ENCODE assay signal across 8 cellular contexts in the genomic region with DNA sequence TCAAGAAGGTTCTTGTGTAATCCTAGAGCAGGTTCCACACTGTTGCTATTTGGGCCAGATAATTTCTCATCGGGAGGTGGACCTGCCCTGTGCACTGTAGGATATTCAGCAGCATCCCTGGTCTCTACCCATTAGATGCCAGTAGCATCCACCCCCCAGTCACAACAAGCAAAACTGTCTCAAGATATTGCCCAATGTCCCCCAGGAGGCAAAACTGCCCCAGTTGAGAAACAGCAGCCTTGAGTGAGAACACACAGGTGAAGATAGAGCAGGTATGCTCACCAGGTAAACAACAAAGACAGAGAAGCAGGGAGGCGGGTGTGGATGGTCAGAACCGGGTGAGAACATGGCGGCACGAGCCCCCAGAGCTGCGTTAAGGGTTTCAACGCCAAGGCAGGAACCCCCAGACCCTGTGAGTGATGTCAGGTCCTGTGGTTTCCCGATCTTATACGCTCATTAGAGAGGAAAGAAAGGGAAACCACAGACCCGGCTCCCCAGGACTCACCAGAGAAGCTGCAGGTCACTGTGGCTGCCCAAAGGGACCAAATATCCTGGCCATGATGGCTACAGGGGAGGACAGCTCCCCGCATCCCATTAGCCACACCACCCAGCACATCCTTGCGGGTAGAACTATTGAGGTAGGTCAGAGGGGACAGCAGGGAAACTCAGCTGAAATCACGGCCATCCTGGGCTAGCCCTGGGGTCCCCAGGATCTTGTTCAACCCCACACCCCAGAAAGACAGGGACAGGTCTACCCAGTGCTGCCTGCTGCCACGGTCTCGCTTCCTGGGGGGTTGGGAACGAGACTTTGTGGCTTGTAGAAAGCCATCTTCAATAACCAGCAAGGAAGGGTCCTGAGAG. TPM values are rescaled to one million over a fixed set of nuclear protein-coding genes. Genes with fewer than 3 reads are reported as not detected.
DNase-seq lines count a peak whose midpoint lies in the region; ATAC-seq and TF ChIP-seq lines count a peak whose summit lies in the region.

No MANE protein-coding gene starts in this region.

- no peaks in the 10 kb centered on the region for H3K36me3 ChIP-seq in ovary

- 79 to 82% (median 81%) methylated on average over 16 of the region's 16 CpGs for WGBS in ovary, 3 donors

- ATAC-seq in GM19035 (IDR thresholded peaks at IDR 0.05; ENCODE audit: unreplicated experiment) = peak; percentile 38
- ATAC-seq in HG02973 (IDR thresholded peaks at IDR 0.05; ENCODE audit: unreplicated experiment) = peak; percentile 26

- TF ChIP-seq CTCF in astrocyte of the cerebellum (IDR thresholded peaks at IDR 0.05; ENCODE audit: low read depth, low read length, missing control alignments) = no peak
- no peak for TF ChIP-seq CTCF in ovary (IDR thresholded peaks at IDR 0.05)

- peak overlapping the region; percentile 1 for H3K4me3 ChIP-seq in astrocyte of the cerebellum (ENCODE audit: low read depth, low read length)
- no peak overlapping the region for H3K4me3 ChIP-seq in ovary

- H3K4me1 ChIP-seq in ovary (ENCODE audit: insufficient read depth) = peaks cover 69% of the 10 kb centered on the region

- DNase-seq in astrocyte of the cerebellum (ENCODE audit: low read depth) (no peak), ovary (no peak), GM19240 (ENCODE audit: insufficient read length, low spot score) (no peak), LoVo (ENCODE audit: low spot score) (no peak), nucleus accumbens (lab: John Stamatoyannopoulos, UW) (no peak)
- no peak for DNase-seq in NK-92 treated with Interleukin-12 subunit alpha and Interleukin-12 subunit beta, amount 100 ng/mL, for 24 hours (lab: John Stamatoyannopoulos, UW)

- H3K27ac ChIP-seq in ovary = peak overlapping the region; percentile 49 to 86

- no peak for TF ChIP-seq POLR2A in ovary (IDR thresholded peaks at IDR 0.05)

- no peaks in the 10 kb centered on the region for H3K9me3 ChIP-seq in ovary

- in situ Hi-C loops in astrocyte of the cerebellum (cut with HindIII; ENCODE audit: low sequenced_read_pairs) = no loop called here

- H3K27me3 ChIP-seq in ovary = no peaks in the 10 kb centered on the region

- intact Hi-C loops in ovary (cut with DNase I) = no loop called here

- no peak for TF ChIP-seq EP300 in ovary (IDR thresholded peaks at IDR 0.05)

RNA-seq across cellular contexts. Expression of gene CDC42EP4, which starts 21.2 kb away (rescaled TPM):
- total RNA-seq in ovary = 100 to 1,000 TPM in 5 of 7 donors, 10 to 100 TPM in 2; 82.4 to 171 (median 120) TPM
- polyA plus RNA-seq in ovary = 100 to 1,000 TPM in 1 of 2 donors, 10 to 100 TPM in 1; 59.0 to 106 TPM

RNA-seq across cellular contexts. Expression of gene CPSF4L, which starts 28.9 kb away (rescaled TPM):
- total RNA-seq in ovary = under 1 TPM in 1 of 7 donors, not detected in 6; 0.25 TPM
- not detected for polyA plus RNA-seq in ovary
